9 cellular contexts compared by ENCODE assay signal in genomic region chr16:68311316-68311620, GRCh38. TPM values are rescaled to one million over a fixed set of nuclear protein-coding genes. Genes with fewer than 3 reads are reported as not detected.
DNase-seq lines count a peak whose midpoint lies in the region; ATAC-seq, FAIRE-seq and TF ChIP-seq lines count a peak whose summit lies in the region.
"Had no signal": no experiment of that assay in that cellular context is flagged by ENCODE, and none has a peak within 500 bp of the region (broad histone marks: within the 10 kb centered on the region; RNA-seq: fewer than 3 reads in every experiment).

No MANE protein-coding gene starts in this region.

- H3K27ac ChIP-seq in K562 (ENCODE audit: extremely low read depth, low read depth, low read length), result peak overlapping the region; percentile 79
- H3K27ac ChIP-seq in vagina, result peak overlapping the region; percentile 73

- H3K9me1 ChIP-seq in K562 (ENCODE audit: control insufficient read depth, insufficient read depth, low read length), result no peaks in the 10 kb centered on the region

- CTCF ChIA-PET in K562 (lab: Yijun Ruan, JAX; ENCODE audit: low intra/inter-chr PET ratio), result no interaction called here

- no peak for TF ChIP-seq POLR2A in K562 (conservative IDR thresholded peaks at IDR 0.05)
- no peak for TF ChIP-seq POLR2A in vagina (IDR thresholded peaks at IDR 0.05)
- TF ChIP-seq POLR2A in GM12892 (IDR thresholded peaks at IDR 0.05; ENCODE audit: low read depth, low read length), result no peak

- ATAC-seq in K562 (no peak), HG03135 (IDR thresholded peaks at IDR 0.05; ENCODE audit: unreplicated experiment) (no peak), GM19395 (IDR thresholded peaks at IDR 0.05; ENCODE audit: unreplicated experiment) (no peak)

- FAIRE-seq in K562 (lab: Jason Lieb, UNC) (peak; percentile 72), GM12892 (lab: Jason Lieb, UNC) (no peak)
- FAIRE-seq: TTC549 had no signal

- no peaks in the 10 kb centered on the region for H3K27me3 Mint-ChIP-seq in mesothelial cell of epicardium (ENCODE audit: low read depth)

- H3K9me3 ChIP-seq in K562 (replicated peaks; ENCODE audit: control insufficient read depth, insufficient read depth, low read depth, low read length), result no peaks in the 10 kb centered on the region
- no peaks in the 10 kb centered on the region for H3K9me3 ChIP-seq in vagina

- intact Hi-C loops in K562 (cut with micrococcal nuclease), result loop anchor here (1.0 kb wide), 1 partner anchor 46 kb away; no protein-coding TSS in a partner anchor
- intact Hi-C loops in vagina (cut with DNase I), result loop anchor here (5.0 kb wide), 2 partner anchors 49 to 314 kb away; partner anchors contain the start of genes DPEP2 and SLC7A6

- peak; percentile 72 for DNase-seq in GM12865 (ENCODE audit: low read depth)
- peak; percentile 71 for DNase-seq in MV-4-11 (lab: John Stamatoyannopoulos, UW)
- no peak for DNase-seq in K562 (ENCODE audit: extremely low read depth in 1 of 4, low spot score in 3 of 4)
- no peak for DNase-seq in mesothelial cell of epicardium (ENCODE audit: low spot score in 2 of 2, unreplicated experiment in 2 of 2)
- DNase-seq in vagina (ENCODE audit: extremely low spot score in 2 of 2), result no peak
- no peak for DNase-seq in GM12892 (ENCODE audit: insufficient read length)

- peak overlapping the region; percentile 78 to 94 for H3K9ac ChIP-seq in K562 (ENCODE audit: insufficient read depth in 1 of 2, low read depth in 2 of 2, low read length in 2 of 2)

- H3K4me1 Mint-ChIP-seq in mesothelial cell of epicardium, result peaks cover 26% of the 10 kb centered on the region

- H3K4me3 ChIP-seq in GM12865 (ENCODE audit: low read depth, low read length), result peak overlapping the region; percentile 89
- peak overlapping the region; percentile 81 for H3K4me3 ChIP-seq in K562
- H3K4me3 ChIP-seq in vagina, result peak overlapping the region; percentile 71 to 81

- H4K20me1 ChIP-seq in K562 (replicated peaks; ENCODE audit: control insufficient read depth, insufficient read depth, low read length), result no peaks in the 10 kb centered on the region

- TF ChIP-seq EP300 in K562 (IDR thresholded peaks at IDR 0.05; ENCODE audit: low read length), result no peak

- in situ Hi-C loops in K562 (cut with MboI), result loop anchor here (10.0 kb wide), 1 partner anchor 316 kb away; the partner anchor contains the start of gene DPEP2

- TF ChIP-seq RAD21 in K562 (CRISPR knock-in tag; conservative IDR thresholded peaks at IDR 0.05 in 1 of 2, IDR thresholded peaks at IDR 0.05 in 1 of 2), result no peak

- H3K79me2 ChIP-seq in K562 (ENCODE audit: control insufficient read depth, insufficient read depth, low read length), result peaks cover 80% of the 10 kb centered on the region

- H3K4me2 ChIP-seq in K562 (ENCODE audit: insufficient read depth, low read length), result peak overlapping the region; percentile 94

- peak overlapping the region; percentile 98 for H3K27ac Mint-ChIP-seq in mesothelial cell of epicardium

- H3K4me3 Mint-ChIP-seq in mesothelial cell of epicardium, result peak overlapping the region; percentile 98

- H3K9me3 Mint-ChIP-seq in mesothelial cell of epicardium, result no peaks in the 10 kb centered on the region

- peaks cover 72% of the 10 kb centered on the region for H3K36me3 ChIP-seq in K562 (ENCODE audit: control insufficient read depth, insufficient read depth, low read length)
- peaks cover 0 to 21% of the 10 kb centered on the region in 2 donors for H3K36me3 ChIP-seq in vagina

- TF ChIP-seq CTCF in GM12865 (IDR thresholded peaks at IDR 0.05; ENCODE audit: insufficient read depth, low read depth, low read length, missing control alignments) (no peak), K562 (IDR thresholded peaks at IDR 0.05 in 2 of 3, conservative IDR thresholded peaks at IDR 0.05 in 1 of 3; ENCODE audit: insufficient read depth in 2 of 3, low read depth in 1 of 3, low read length in 3 of 3) (no peak), mesothelial cell of epicardium (IDR thresholded peaks at IDR 0.05; ENCODE audit: unreplicated experiment) (no peak), vagina (IDR thresholded peaks at IDR 0.05) (no peak)

- H3K27me3 ChIP-seq in K562 (ENCODE audit: control insufficient read depth in 2 of 2, insufficient read depth in 2 of 2, low read length in 2 of 2), result no peaks in the 10 kb centered on the region
- no peaks in the 10 kb centered on the region for H3K27me3 ChIP-seq in vagina

- H3K36me3 Mint-ChIP-seq in mesothelial cell of epicardium, result peaks cover 13% of the 10 kb centered on the region

- TSS peak; percentile 60 for BruUV-seq in K562 (replicated peaks; lab: Mats Ljungman, UMichigan)

- H3K4me1 ChIP-seq in K562 (replicated peaks in 1 of 2; ENCODE audit: control insufficient read depth in 2 of 2, insufficient read depth in 2 of 2, low read length in 2 of 2) (peaks cover 14 to 28% of the 10 kb centered on the region in 2 experiments; a peak in 4 of 5 replicates), vagina (peaks cover 34% of the 10 kb centered on the region)

- POLR2A ChIA-PET in K562 (lab: Yijun Ruan, JAX), result interaction anchor here (0.5 to 1.7 kb wide), 14 partner anchors 9 to 190 kb away, joined by 3 to 17 read pairs (median 6); partner anchors contain the start of gene SLC7A6

- WGBS in K562 (ENCODE audit: insufficient coverage, low coverage, missing lambda C conversion rate), result 0% methylated on average over 13 of the region's 13 CpGs

- peak overlapping the region; percentile 83 for H2AFZ ChIP-seq in K562 (ENCODE audit: low read depth, low read length)

RNA-seq across cellular contexts. Expression of gene PRMT7, which starts 0.4 kb away (rescaled TPM):
- 222 and 419 TPM in 2 replicates for total RNA-seq in K562 (2011; cell fraction: chromatin; rRNA removed; ENCODE audit: low replicate concordance)
- total RNA-seq in K562 (2011; cell fraction: nucleolus; rRNA removed), result 230 and 239 TPM in 2 replicates
- total RNA-seq in K562 (2011; cell fraction: nucleoplasm; rRNA removed), result 180 and 199 TPM in 2 replicates
- total RNA-seq in K562 (2014; rRNA removed) (78.3 and 90.2 TPM in 2 replicates), K562 (2014; rRNA removed; fragmentation: Illumina TruSeq; extraction: Trizol) (48.0 and 56.7 TPM in 2 replicates), K562 (2015; rRNA removed; fragmentation: Illumina TruSeq; extraction: Trizol) (69.7 and 73.1 TPM in 2 replicates), K562 (2021) (78.6 and 79.4 TPM in 2 replicates), mesothelial cell of epicardium (69.7 to 77.9 TPM (median 71.8 TPM) in 3 replicates), vagina (47.9 TPM)
- polyA plus RNA-seq in K562 (2011; rRNA removed) (69.9 and 74.1 TPM in 2 replicates), K562 (2014; fragmentation: Illumina TruSeq; extraction: Trizol) (66.6 and 85.9 TPM in 2 replicates), K562 (2014; fragmentation: Nextera tagmentation; extraction: Ambion mirVana) (10 to 100 TPM in 1 of 2 experiments, 1 to 10 TPM in 1; 6.4 to 12.6 TPM), K562 (2014; rRNA removed) (83.7 and 88.8 TPM in 2 replicates)
- polyA plus RNA-seq in K562 (2011; cell fraction: cytosol; rRNA removed), result 63.9 and 89.3 TPM in 2 replicates
- polyA plus RNA-seq in K562 (2011; cell fraction: nucleus; rRNA removed), result 335 and 470 TPM in 2 replicates
- 59.7 and 71.7 TPM in 2 replicates for polyA plus RNA-seq in K562 (2012)
- 70.0 and 109 TPM in 2 replicates for polyA minus RNA-seq in K562 (2011; rRNA and poly(A)+ RNA removed)
- polyA minus RNA-seq in K562 (2011; cell fraction: cytosol; rRNA and poly(A)+ RNA removed), result 49.6 and 60.8 TPM in 2 replicates
- polyA minus RNA-seq in K562 (2011; cell fraction: nucleus; rRNA and poly(A)+ RNA removed), result 92.9 and 103 TPM in 2 replicates
- 39.4 TPM for polyA plus RNA-seq in GM12892 (2012; ENCODE audit: missing spikeins)

RNA-seq across cellular contexts. Expression of gene SLC7A6OS, which starts 0.5 kb away (rescaled TPM):
- total RNA-seq in K562 (2011; cell fraction: chromatin; rRNA removed; ENCODE audit: low replicate concordance), result 26.2 and 38.5 TPM in 2 replicates
- total RNA-seq in K562 (2011; cell fraction: nucleolus; rRNA removed), result 20.0 and 22.3 TPM in 2 replicates
- 30.6 and 38.6 TPM in 2 replicates for total RNA-seq in K562 (2011; cell fraction: nucleoplasm; rRNA removed)
- total RNA-seq in K562 (2014; rRNA removed), result 16.5 and 18.7 TPM in 2 replicates
- 17.6 and 17.8 TPM in 2 replicates for total RNA-seq in K562 (2014; rRNA removed; fragmentation: Illumina TruSeq; extraction: Trizol)
- total RNA-seq in K562 (2015; rRNA removed; fragmentation: Illumina TruSeq; extraction: Trizol), result 21.1 and 23.6 TPM in 2 replicates
- 22.1 and 24.3 TPM in 2 replicates for total RNA-seq in K562 (2021)
- polyA plus RNA-seq in K562 (2011; rRNA removed), result 14.0 and 17.2 TPM in 2 replicates
- 7.5 and 8.8 TPM in 2 replicates for polyA plus RNA-seq in K562 (2011; cell fraction: cytosol; rRNA removed)
- polyA plus RNA-seq in K562 (2011; cell fraction: nucleus; rRNA removed), result 27.5 and 29.9 TPM in 2 replicates
- 11.1 and 12.5 TPM in 2 replicates for polyA plus RNA-seq in K562 (2012)
- 16.6 and 18.7 TPM in 2 replicates for polyA plus RNA-seq in K562 (2014; fragmentation: Illumina TruSeq; extraction: Trizol)
- 1 to 10 TPM; 2.7 to 4.5 TPM for polyA plus RNA-seq in K562 (2014; fragmentation: Nextera tagmentation; extraction: Ambion mirVana)
- polyA plus RNA-seq in K562 (2014; rRNA removed), result 15.5 and 25.3 TPM in 2 replicates
- 16.2 and 16.7 TPM in 2 replicates for polyA minus RNA-seq in K562 (2011; rRNA and poly(A)+ RNA removed)
- 4.7 and 6.0 TPM in 2 replicates for polyA minus RNA-seq in K562 (2011; cell fraction: cytosol; rRNA and poly(A)+ RNA removed)
- 12.8 and 18.1 TPM in 2 replicates for polyA minus RNA-seq in K562 (2011; cell fraction: nucleus; rRNA and poly(A)+ RNA removed)
- total RNA-seq in mesothelial cell of epicardium, result 20.4 to 23.3 TPM (median 22.7 TPM) in 3 replicates
- total RNA-seq in vagina, result 15.5 TPM
- polyA plus RNA-seq in GM12892 (2012; ENCODE audit: missing spikeins), result 14.9 TPM

RNA-seq across cellular contexts. Expression of gene SLC7A6, which starts 46.9 kb away (rescaled TPM):
- 281 and 367 TPM in 2 replicates for total RNA-seq in K562 (2011; cell fraction: chromatin; rRNA removed; ENCODE audit: low replicate concordance)
- total RNA-seq in K562 (2011; cell fraction: nucleolus; rRNA removed), result 181 and 198 TPM in 2 replicates
- 210 and 290 TPM in 2 replicates for total RNA-seq in K562 (2011; cell fraction: nucleoplasm; rRNA removed)
- total RNA-seq in K562 (2014; rRNA removed) (18.8 and 26.2 TPM in 2 replicates), K562 (2014; rRNA removed; fragmentation: Illumina TruSeq; extraction: Trizol) (29.8 and 33.6 TPM in 2 replicates), K562 (2015; rRNA removed; fragmentation: Illumina TruSeq; extraction: Trizol) (27.7 and 28.7 TPM in 2 replicates), K562 (2021) (58.0 and 59.8 TPM in 2 replicates), mesothelial cell of epicardium (66.0 to 73.2 TPM (median 70.4 TPM) in 3 replicates), vagina (35.1 TPM)
- polyA plus RNA-seq in K562 (2011; rRNA removed) (55.7 and 60.1 TPM in 2 replicates), K562 (2014; fragmentation: Illumina TruSeq; extraction: Trizol) (51.9 and 53.3 TPM in 2 replicates), K562 (2014; fragmentation: Nextera tagmentation; extraction: Ambion mirVana) (10 to 100 TPM; 12.6 to 12.8 TPM), K562 (2014; rRNA removed) (38.6 and 44.6 TPM in 2 replicates)
- polyA plus RNA-seq in K562 (2011; cell fraction: cytosol; rRNA removed), result 63.4 and 107 TPM in 2 replicates
- 196 and 243 TPM in 2 replicates for polyA plus RNA-seq in K562 (2011; cell fraction: nucleus; rRNA removed)
- 24.5 and 25.3 TPM in 2 replicates for polyA plus RNA-seq in K562 (2012)
- polyA minus RNA-seq in K562 (2011; rRNA and poly(A)+ RNA removed), result 73.8 and 89.0 TPM in 2 replicates
- polyA minus RNA-seq in K562 (2011; cell fraction: cytosol; rRNA and poly(A)+ RNA removed), result 29.8 and 51.2 TPM in 2 replicates
- 43.2 and 62.4 TPM in 2 replicates for polyA minus RNA-seq in K562 (2011; cell fraction: nucleus; rRNA and poly(A)+ RNA removed)
- polyA plus RNA-seq in GM12892 (2012; ENCODE audit: missing spikeins), result 32.2 TPM

Comparison
In these comparisons a context has a peak if more than half of its experiments do, and no peak if none do; other contexts are left out.
1. DNase-seq: peak in GM12865 (single experiment) and MV-4-11 (single experiment); none in K562 (0 of 4), mesothelial cell of epicardium (0 of 2), vagina (0 of 2) and GM12892 (single experiment).
2. Peak in every context shown above with its lines, with median percentiles within 50 percentile points of each other: H3K4me3 ChIP-seq.